Comparison of ENCODE assay signal across 11 cellular contexts in the genomic region with DNA sequence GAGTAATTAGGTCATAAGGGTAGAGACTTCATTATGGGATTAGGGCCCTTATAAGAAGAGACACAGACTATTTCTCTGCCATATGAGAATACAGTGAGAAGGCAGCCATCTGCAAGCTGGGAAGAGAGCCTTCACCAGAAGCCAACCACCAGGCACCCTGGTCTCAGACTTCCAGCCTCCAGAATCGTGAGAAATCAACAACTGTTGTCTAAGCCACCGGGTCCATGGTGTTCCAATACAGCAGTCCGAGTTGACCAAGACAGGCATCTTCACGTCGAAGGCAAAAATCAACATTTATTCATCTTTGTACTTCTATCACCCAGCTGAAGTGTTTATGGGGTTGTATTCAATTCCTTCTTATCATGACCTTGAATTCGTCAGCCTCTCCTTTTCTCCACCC. TPM values are rescaled to one million over a fixed set of nuclear protein-coding genes. Genes with fewer than 3 reads are reported as not detected.
"Had no signal": no experiment of that assay in that cellular context is flagged by ENCODE, and none has a peak within 500 bp of the region (broad histone marks: within the 10 kb centered on the region; RNA-seq: fewer than 3 reads in every experiment).

No MANE protein-coding gene starts in this region.

- H3K9me3 Mint-ChIP-seq: HFFc6 had no signal

- H3K4me3 ChIP-seq: GM23248, HAP-1 had no signal

- H3K4me3 Mint-ChIP-seq: H9, HFFc6 had no signal

- DNase-seq: GM23248, GOT3, H7, H9, HCEC 1CT, HFFc6 had no signal

- FAIRE-seq: H1, H54 had no signal

- H3K9me3 ChIP-seq: HAP-1 had no signal

- H3K27ac ChIP-seq: GM23248 had no signal

- H3K36me3 ChIP-seq: HAP-1 had no signal

- ATAC-seq: HCT116 had no signal

- H2AFZ ChIP-seq: GM23248 had no signal

- H3K4me1 Mint-ChIP-seq: H9 had no signal

- H3K27ac Mint-ChIP-seq: H9, HFFc6 had no signal

- H3K4me1 ChIP-seq: HAP-1 had no signal

RNA-seq across cellular contexts. Expression of a gene that starts 5.3 kb away (rescaled TPM):
- total RNA-seq: GM23248, H1, H4, H7, H9, HFFc6 had no signal
- polyA plus RNA-seq: GM23248 had no signal

RNA-seq across cellular contexts. Expression of a gene that starts 34.6 kb away (rescaled TPM):
- total RNA-seq: GM23248, H1, H4, H7, H9, HFFc6 had no signal
- polyA plus RNA-seq: GM23248, H1 had no signal
